In the genomic region with DNA sequence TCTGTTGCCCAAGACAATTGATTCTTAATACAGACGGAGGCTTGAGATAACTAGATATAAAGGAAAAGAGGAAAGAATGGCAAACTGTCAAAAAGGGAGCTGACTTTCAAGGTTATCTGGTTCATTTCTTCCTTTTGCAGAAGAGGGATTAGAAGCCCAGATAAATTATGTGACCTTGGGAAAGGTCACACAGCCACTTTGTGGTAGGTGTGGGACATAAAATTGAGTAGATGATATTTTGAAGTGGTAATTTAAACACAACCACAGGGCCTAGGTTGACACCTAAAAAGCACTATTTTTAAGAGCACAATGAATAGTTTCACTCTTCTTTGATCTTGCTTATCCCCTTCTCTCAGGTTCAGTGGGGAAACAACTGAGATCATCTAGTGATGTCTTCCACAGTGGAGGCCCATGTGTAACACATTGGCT, we compare ENCODE assay signal across 1 cellular context.
TF ChIP-seq lines count a peak whose summit lies in the region.

No MANE protein-coding gene starts in this region.

TF ChIP-seq in HepG2, 621 proteins besides CTCF, POLR2A, EP300 and RAD21 (continued from another document):
- TF ChIP-seq, protein P1, sequence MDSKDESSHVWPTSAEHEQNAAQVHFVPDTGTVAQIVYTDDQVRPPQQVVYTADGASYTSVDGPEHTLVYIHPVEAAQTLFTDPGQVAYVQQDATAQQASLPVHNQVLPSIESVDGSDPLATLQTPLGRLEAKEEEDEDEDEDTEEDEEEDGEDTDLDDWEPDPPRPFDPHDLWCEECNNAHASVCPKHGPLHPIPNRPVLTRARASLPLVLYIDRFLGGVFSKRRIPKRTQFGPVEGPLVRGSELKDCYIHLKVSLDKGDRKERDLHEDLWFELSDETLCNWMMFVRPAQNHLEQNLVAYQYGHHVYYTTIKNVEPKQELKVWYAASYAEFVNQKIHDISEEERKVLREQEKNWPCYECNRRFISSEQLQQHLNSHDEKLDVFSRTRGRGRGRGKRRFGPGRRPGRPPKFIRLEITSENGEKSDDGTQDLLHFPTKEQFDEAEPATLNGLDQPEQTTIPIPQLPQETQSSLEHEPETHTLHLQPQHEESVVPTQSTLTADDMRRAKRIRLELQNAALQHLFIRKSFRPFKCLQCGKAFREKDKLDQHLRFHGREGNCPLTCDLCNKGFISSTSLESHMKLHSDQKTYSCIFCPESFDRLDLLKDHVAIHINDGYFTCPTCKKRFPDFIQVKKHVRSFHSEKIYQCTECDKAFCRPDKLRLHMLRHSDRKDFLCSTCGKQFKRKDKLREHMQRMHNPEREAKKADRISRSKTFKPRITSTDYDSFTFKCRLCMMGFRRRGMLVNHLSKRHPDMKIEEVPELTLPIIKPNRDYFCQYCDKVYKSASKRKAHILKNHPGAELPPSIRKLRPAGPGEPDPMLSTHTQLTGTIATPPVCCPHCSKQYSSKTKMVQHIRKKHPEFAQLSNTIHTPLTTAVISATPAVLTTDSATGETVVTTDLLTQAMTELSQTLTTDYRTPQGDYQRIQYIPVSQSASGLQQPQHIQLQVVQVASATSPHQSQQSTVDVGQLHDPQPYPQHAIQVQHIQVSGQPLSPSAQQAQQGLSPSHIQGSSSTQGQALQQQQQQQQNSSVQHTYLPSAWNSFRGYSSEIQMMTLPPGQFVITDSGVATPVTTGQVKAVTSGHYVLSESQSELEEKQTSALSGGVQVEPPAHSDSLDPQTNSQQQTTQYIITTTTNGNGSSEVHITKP (CRISPR knock-in tag; IDR thresholded peaks at IDR 0.05; ENCODE audit: low read depth) = no peak
- no peak for TF ChIP-seq ZNF160 (CRISPR knock-in tag; IDR thresholded peaks at IDR 0.05)
- TF ChIP-seq ZNF10 (CRISPR knock-in tag; IDR thresholded peaks at IDR 0.05; ENCODE audit: borderline replicate concordance, low read depth) = no peak
- TF ChIP-seq, protein P2, sequence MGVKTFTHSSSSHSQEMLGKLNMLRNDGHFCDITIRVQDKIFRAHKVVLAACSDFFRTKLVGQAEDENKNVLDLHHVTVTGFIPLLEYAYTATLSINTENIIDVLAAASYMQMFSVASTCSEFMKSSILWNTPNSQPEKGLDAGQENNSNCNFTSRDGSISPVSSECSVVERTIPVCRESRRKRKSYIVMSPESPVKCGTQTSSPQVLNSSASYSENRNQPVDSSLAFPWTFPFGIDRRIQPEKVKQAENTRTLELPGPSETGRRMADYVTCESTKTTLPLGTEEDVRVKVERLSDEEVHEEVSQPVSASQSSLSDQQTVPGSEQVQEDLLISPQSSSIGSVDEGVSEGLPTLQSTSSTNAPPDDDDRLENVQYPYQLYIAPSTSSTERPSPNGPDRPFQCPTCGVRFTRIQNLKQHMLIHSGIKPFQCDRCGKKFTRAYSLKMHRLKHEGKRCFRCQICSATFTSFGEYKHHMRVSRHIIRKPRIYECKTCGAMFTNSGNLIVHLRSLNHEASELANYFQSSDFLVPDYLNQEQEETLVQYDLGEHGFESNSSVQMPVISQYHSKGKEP (CRISPR knock-in tag; IDR thresholded peaks at IDR 0.05) = no peak
- TF ChIP-seq, protein P3, sequence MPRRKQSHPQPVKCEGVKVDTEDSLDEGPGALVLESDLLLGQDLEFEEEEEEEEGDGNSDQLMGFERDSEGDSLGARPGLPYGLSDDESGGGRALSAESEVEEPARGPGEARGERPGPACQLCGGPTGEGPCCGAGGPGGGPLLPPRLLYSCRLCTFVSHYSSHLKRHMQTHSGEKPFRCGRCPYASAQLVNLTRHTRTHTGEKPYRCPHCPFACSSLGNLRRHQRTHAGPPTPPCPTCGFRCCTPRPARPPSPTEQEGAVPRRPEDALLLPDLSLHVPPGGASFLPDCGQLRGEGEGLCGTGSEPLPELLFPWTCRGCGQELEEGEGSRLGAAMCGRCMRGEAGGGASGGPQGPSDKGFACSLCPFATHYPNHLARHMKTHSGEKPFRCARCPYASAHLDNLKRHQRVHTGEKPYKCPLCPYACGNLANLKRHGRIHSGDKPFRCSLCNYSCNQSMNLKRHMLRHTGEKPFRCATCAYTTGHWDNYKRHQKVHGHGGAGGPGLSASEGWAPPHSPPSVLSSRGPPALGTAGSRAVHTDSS (CRISPR knock-in tag; conservative IDR thresholded peaks at IDR 0.05) = no peak
- no peak for TF ChIP-seq ZNF326 (CRISPR knock-in tag; IDR thresholded peaks at IDR 0.05; ENCODE audit: borderline replicate concordance)
- no peak for TF ChIP-seq KMT2A (CRISPR knock-in tag; IDR thresholded peaks at IDR 0.05)
- TF ChIP-seq GATAD1 (CRISPR knock-in tag; IDR thresholded peaks at IDR 0.05) = no peak
- TF ChIP-seq ZNF138 (CRISPR knock-in tag; IDR thresholded peaks at IDR 0.05; ENCODE audit: low read depth) = no peak
- no peak for TF ChIP-seq ZNF552 (CRISPR knock-in tag; IDR thresholded peaks at IDR 0.05; ENCODE audit: borderline replicate concordance)
- TF ChIP-seq FOXK1 (CRISPR knock-in tag; IDR thresholded peaks at IDR 0.05; ENCODE audit: borderline replicate concordance, low read depth) = no peak
- no peak for TF ChIP-seq ZEB1 (IDR thresholded peaks at IDR 0.05; ENCODE audit: insufficient replicate concordance, low read depth)
- TF ChIP-seq, protein P4, sequence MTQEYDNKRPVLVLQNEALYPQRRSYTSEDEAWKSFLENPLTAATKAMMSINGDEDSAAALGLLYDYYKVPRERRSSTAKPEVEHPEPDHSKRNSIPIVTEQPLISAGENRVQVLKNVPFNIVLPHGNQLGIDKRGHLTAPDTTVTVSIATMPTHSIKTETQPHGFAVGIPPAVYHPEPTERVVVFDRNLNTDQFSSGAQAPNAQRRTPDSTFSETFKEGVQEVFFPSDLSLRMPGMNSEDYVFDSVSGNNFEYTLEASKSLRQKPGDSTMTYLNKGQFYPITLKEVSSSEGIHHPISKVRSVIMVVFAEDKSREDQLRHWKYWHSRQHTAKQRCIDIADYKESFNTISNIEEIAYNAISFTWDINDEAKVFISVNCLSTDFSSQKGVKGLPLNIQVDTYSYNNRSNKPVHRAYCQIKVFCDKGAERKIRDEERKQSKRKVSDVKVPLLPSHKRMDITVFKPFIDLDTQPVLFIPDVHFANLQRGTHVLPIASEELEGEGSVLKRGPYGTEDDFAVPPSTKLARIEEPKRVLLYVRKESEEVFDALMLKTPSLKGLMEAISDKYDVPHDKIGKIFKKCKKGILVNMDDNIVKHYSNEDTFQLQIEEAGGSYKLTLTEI (CRISPR knock-in tag; conservative IDR thresholded peaks at IDR 0.05) = no peak
- no peak for TF ChIP-seq ZBTB1 (CRISPR knock-in tag; IDR thresholded peaks at IDR 0.05; ENCODE audit: borderline replicate concordance)
- TF ChIP-seq ZNF839 (CRISPR knock-in tag; IDR thresholded peaks at IDR 0.05; ENCODE audit: borderline replicate concordance) = no peak
